1 cellular context compared by ENCODE assay signal in genomic region chr1:155981266-155982088, GRCh38.
TF ChIP-seq lines count a peak whose summit lies in the region.

No MANE protein-coding gene starts in this region.

TF ChIP-seq in GM23338, 12 proteins besides CTCF, POLR2A, EP300 and RAD21:
- no peak for TF ChIP-seq ZNF462 (CRISPR knock-in tag; IDR thresholded peaks at IDR 0.05)
- TF ChIP-seq ETS1 (IDR thresholded peaks at IDR 0.05), result no peak
- no peak for TF ChIP-seq NANOG (IDR thresholded peaks at IDR 0.05; ENCODE audit: borderline replicate concordance)
- TF ChIP-seq EZH2 (IDR thresholded peaks at IDR 0.05; ENCODE audit: low read depth, unreplicated experiment), result no peak
- no peak for TF ChIP-seq REST (IDR thresholded peaks at IDR 0.05; ENCODE audit: unreplicated experiment)
- no peak for TF ChIP-seq EZH2phosphoT487 (IDR thresholded peaks at IDR 0.05; ENCODE audit: unreplicated experiment)
- no peak for TF ChIP-seq ZNF331 (CRISPR knock-in tag; IDR thresholded peaks at IDR 0.05; ENCODE audit: low read depth)
- no peak for TF ChIP-seq CREB1 (CRISPR knock-in tag; IDR thresholded peaks at IDR 0.05; ENCODE audit: low read depth)
- no peak for TF ChIP-seq STAT1 (IDR thresholded peaks at IDR 0.05; ENCODE audit: unreplicated experiment)
- TF ChIP-seq POLR2AphosphoS5 (IDR thresholded peaks at IDR 0.05; ENCODE audit: low read depth), result no peak
- TF ChIP-seq ZNF114 (CRISPR knock-in tag; IDR thresholded peaks at IDR 0.05), result no peak
- TF ChIP-seq JUNB (IDR thresholded peaks at IDR 0.05; ENCODE audit: unreplicated experiment), result no peak
TF ChIP-seq in GM23338: peak in this region for 0.
